In genomic region chr7:140229591-140230516, GRCh38 we compare ENCODE assay signal across 2 cellular contexts.
TF ChIP-seq lines count a peak whose summit lies in the region.

No MANE protein-coding gene starts in this region.

TF ChIP-seq in HCT116, 20 proteins besides CTCF, POLR2A, EP300 and RAD21:
- no peak for TF ChIP-seq ATF3 (IDR thresholded peaks at IDR 0.05)
- TF ChIP-seq ZNF274 (IDR thresholded peaks at IDR 0.05; ENCODE audit: low read depth, low read length) = no peak
- no peak for TF ChIP-seq CEBPB (IDR thresholded peaks at IDR 0.05; ENCODE audit: low read depth)
- TF ChIP-seq JUND (IDR thresholded peaks at IDR 0.05) = no peak
- no peak for TF ChIP-seq SIN3A (IDR thresholded peaks at IDR 0.05; ENCODE audit: low read depth)
- no peak for TF ChIP-seq EZH2phosphoT487 (IDR thresholded peaks at IDR 0.05; ENCODE audit: borderline replicate concordance)
- no peak for TF ChIP-seq TCF7L2 (IDR thresholded peaks at IDR 0.05; ENCODE audit: borderline replicate concordance, extremely low read depth, insufficient read depth, insufficient read length)
- TF ChIP-seq, protein P1, sequence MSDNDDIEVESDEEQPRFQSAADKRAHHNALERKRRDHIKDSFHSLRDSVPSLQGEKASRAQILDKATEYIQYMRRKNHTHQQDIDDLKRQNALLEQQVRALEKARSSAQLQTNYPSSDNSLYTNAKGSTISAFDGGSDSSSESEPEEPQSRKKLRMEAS (IDR thresholded peaks at IDR 0.05) = no peak
- TF ChIP-seq YY1 (IDR thresholded peaks at IDR 0.05; ENCODE audit: extremely low read depth, insufficient replicate concordance, low read depth, low read length) = no peak
- TF ChIP-seq ZFX (IDR thresholded peaks at IDR 0.05) = no peak
- TF ChIP-seq POLR2AphosphoS5 (IDR thresholded peaks at IDR 0.05; ENCODE audit: low read depth, low read length) = no peak
- TF ChIP-seq EZH2 (IDR thresholded peaks at IDR 0.05) = no peak
- no peak for TF ChIP-seq ELF1 (IDR thresholded peaks at IDR 0.05; ENCODE audit: borderline replicate concordance, low read depth)
- no peak for TF ChIP-seq EGR1 (IDR thresholded peaks at IDR 0.05; ENCODE audit: low read depth)
- no peak for TF ChIP-seq CBX3 (IDR thresholded peaks at IDR 0.05; ENCODE audit: low read depth)
TF ChIP-seq in HCT116: peak in this region for 0.

TF ChIP-seq in endothelial cell of umbilical vein, 7 proteins besides CTCF, POLR2A, EP300 and RAD21:
- TF ChIP-seq, protein P1 (IDR thresholded peaks at IDR 0.05; ENCODE audit: insufficient read depth, insufficient read length) = no peak
- TF ChIP-seq GATA2 (IDR thresholded peaks at IDR 0.05; ENCODE audit: insufficient read depth, insufficient read length, low read depth, low read length) (no peak), JUN (IDR thresholded peaks at IDR 0.05; ENCODE audit: borderline replicate concordance, insufficient read depth, insufficient read length, low read depth) (no peak), POLR2AphosphoS5 (IDR thresholded peaks at IDR 0.05; ENCODE audit: insufficient read depth, low read depth, low read length) (no peak)
